In the genomic region with DNA sequence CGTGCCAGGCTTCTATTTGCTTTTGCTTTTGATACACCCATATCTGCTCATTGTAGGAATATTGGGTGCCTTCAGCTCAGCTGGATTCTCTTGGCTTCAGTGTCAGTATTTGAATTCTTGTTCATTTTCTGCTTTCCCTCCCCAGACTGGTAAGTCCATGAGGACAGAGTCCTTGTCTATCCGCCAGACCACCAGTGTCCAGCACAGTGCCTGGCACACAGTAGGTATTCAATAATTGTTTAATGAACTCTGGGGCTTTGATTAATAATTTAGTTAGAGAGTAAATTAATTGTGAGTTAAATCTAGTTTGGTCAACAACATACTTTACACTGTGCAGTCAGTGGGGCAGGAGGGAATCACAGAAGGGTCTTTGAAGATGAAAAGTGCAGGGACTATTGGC, we compare ENCODE assay signal across 8 cellular contexts.
DNase-seq lines count a peak whose midpoint lies in the region; ATAC-seq and TF ChIP-seq lines count a peak whose summit lies in the region.

No MANE protein-coding gene starts in this region.

- 69% methylated on average over 2 of the region's 2 CpGs for WGBS in right lobe of liver (ENCODE audit: insufficient coverage, low coverage, low lambda C conversion rate, missing lambda C conversion rate)

- no peaks in the 10 kb centered on the region for H3K9me3 ChIP-seq in adipocyte (ENCODE audit: control insufficient read depth, low read length)
- H3K9me3 ChIP-seq in right lobe of liver = no peaks in the 10 kb centered on the region
- H3K9me3 ChIP-seq in thoracic aorta = no peaks in the 10 kb centered on the region

- no peaks in the 10 kb centered on the region for H3K27me3 ChIP-seq in adipocyte (replicated peaks; ENCODE audit: control insufficient read depth, insufficient read depth, low read length)
- H3K27me3 ChIP-seq in right lobe of liver = no peaks in the 10 kb centered on the region
- no peaks in the 10 kb centered on the region for H3K27me3 ChIP-seq in thoracic aorta (replicated peaks; ENCODE audit: insufficient read depth)

- H3K4me1 ChIP-seq in adipocyte (ENCODE audit: control insufficient read depth, insufficient read depth, low read length) (peaks cover 34% of the 10 kb centered on the region), right lobe of liver (peaks cover 0 to 22% (median 2%) of the 10 kb centered on the region in 4 donors), thoracic aorta (ENCODE audit: control insufficient read depth in 1 of 2, low read depth in 2 of 2) (peaks cover 0 to 42% of the 10 kb centered on the region in 2 donors)

- H3K4me3 Mint-ChIP-seq in activated CD4-positive, alpha-beta T cell treated with anti-CD3 and anti-CD28 coated beads, Interleukin-2, amount 10 ng/mL, durations not matched to agents 24 days and 14 days = peak overlapping the region; percentile 69

- peak overlapping the region; percentile 88 to 96 (median 93) for H3K27ac ChIP-seq in right lobe of liver
- peak overlapping the region; percentile 90 to 93 for H3K27ac ChIP-seq in thoracic aorta

- peak overlapping the region; percentile 75 for H3K4me3 ChIP-seq in adipocyte (ENCODE audit: low read length)
- H3K4me3 ChIP-seq in right lobe of liver = peak overlapping the region; percentile 35 to 62 (median 58)
- peak overlapping the region; percentile 72 for H3K4me3 ChIP-seq in thoracic aorta

- ATAC-seq in right lobe of liver = no peak
- no peak for ATAC-seq in thoracic aorta (ENCODE audit: insufficient number of reproducible peaks, low FRiP score, low read depth)
- ATAC-seq in GM21367 (IDR thresholded peaks at IDR 0.05; ENCODE audit: unreplicated experiment) = no peak
- ATAC-seq in HG03469 (IDR thresholded peaks at IDR 0.05; ENCODE audit: unreplicated experiment) = no peak

- intact Hi-C loops in activated CD4-positive, alpha-beta T cell treated with anti-CD3 and anti-CD28 coated beads, Interleukin-2, amount 10 ng/mL, durations not matched to agents 24 days and 14 days (cut with micrococcal nuclease) = loop anchor here (1.0 to 5.0 kb wide), 9 partner anchors 46 to 794 kb away; partner anchors contain the start of genes FGGY and JUN
- intact Hi-C loops in right lobe of liver (cut with DNase I) = no loop called here

- no peaks in the 10 kb centered on the region for H3K9me3 Mint-ChIP-seq in activated CD4-positive, alpha-beta T cell treated with anti-CD3 and anti-CD28 coated beads, Interleukin-2, amount 10 ng/mL, durations not matched to agents 24 days and 14 days

- H3K36me3 ChIP-seq in adipocyte (ENCODE audit: control insufficient read depth, insufficient read depth, low read length, severe bottlenecking) (no peaks in the 10 kb centered on the region), right lobe of liver (no peaks in the 10 kb centered on the region), thoracic aorta (no peaks in the 10 kb centered on the region)

- TF ChIP-seq POLR2A in right lobe of liver (IDR thresholded peaks at IDR 0.05) = no peak

- H3K9ac ChIP-seq in adipocyte (ENCODE audit: low read length) = peak overlapping the region; percentile 88

- peaks cover 20% of the 10 kb centered on the region for H3K4me1 Mint-ChIP-seq in activated CD4-positive, alpha-beta T cell treated with anti-CD3 and anti-CD28 coated beads, Interleukin-2, amount 10 ng/mL, durations not matched to agents 24 days and 14 days

- no peaks in the 10 kb centered on the region for H3K27me3 Mint-ChIP-seq in activated CD4-positive, alpha-beta T cell treated with anti-CD3 and anti-CD28 coated beads, Interleukin-2, amount 10 ng/mL, durations not matched to agents 24 days and 14 days

- peak; percentile 56 for DNase-seq in activated CD4-positive, alpha-beta T cell treated with anti-CD3 and anti-CD28 coated beads, Interleukin-2, amount 10 ng/mL, durations not matched to agents 24 days and 14 days
- no peak for DNase-seq in activated CD4-positive, alpha-beta T cell treated with anti-CD3 and anti-CD28 coated beads, Interleukin-2, amount 50 U/mL, for 48 hours
- no peak for DNase-seq in adipocyte (ENCODE audit: low read depth)
- no peak for DNase-seq in right lobe of liver
- no peak for DNase-seq in thoracic aorta (ENCODE audit: low spot score)
- DNase-seq in Ammon's horn (ENCODE audit: low spot score) = no peak

- no peaks in the 10 kb centered on the region for H3K36me3 Mint-ChIP-seq in activated CD4-positive, alpha-beta T cell treated with anti-CD3 and anti-CD28 coated beads, Interleukin-2, amount 10 ng/mL, durations not matched to agents 24 days and 14 days (ENCODE audit: low read depth)

- H3K27ac Mint-ChIP-seq in activated CD4-positive, alpha-beta T cell treated with anti-CD3 and anti-CD28 coated beads, Interleukin-2, amount 10 ng/mL, durations not matched to agents 24 days and 14 days = peak overlapping the region; percentile 79

- TF ChIP-seq CTCF in right lobe of liver (IDR thresholded peaks at IDR 0.05) = no peak
- no peak for TF ChIP-seq CTCF in thoracic aorta (IDR thresholded peaks at IDR 0.05)
